ENCODE assay signal across 21 cellular contexts in genomic region chr14:99512571-99513182, GRCh38. TPM values are rescaled to one million over a fixed set of nuclear protein-coding genes. Genes with fewer than 3 reads are reported as not detected.
A peak's percentile ranks its signal among the peaks of the same experiment; 100 is the strongest.
DNase-seq lines count a peak whose midpoint lies in the region; ATAC-seq and TF ChIP-seq lines count a peak whose summit lies in the region.
"Had no signal": no experiment of that assay in that cellular context is flagged by ENCODE, and none has a peak within 500 bp of the region (broad histone marks: within the 10 kb centered on the region; RNA-seq: fewer than 3 reads in every experiment).

No MANE protein-coding gene starts in this region.

- H3K36me3 ChIP-seq in colonic mucosa: peaks cover 8% of the 10 kb centered on the region

- H3K9me3 ChIP-seq in colonic mucosa: no peaks in the 10 kb centered on the region
- H3K9me3 ChIP-seq: adrenal gland, gastrocnemius medialis, left lung had no signal

- H3K27ac Mint-ChIP-seq in activated CD4-positive, alpha-beta T cell treated with anti-CD3 and anti-CD28 coated beads for 36 hours: peak overlapping the region; percentile 29
- H3K27ac Mint-ChIP-seq in activated CD4-positive, alpha-beta T cell treated with anti-CD3 and anti-CD28 coated beads, Interleukin-2, amount 10 ng/mL, durations not matched to agents 24 days and 14 days: no peak overlapping the region
- peak overlapping the region; percentile 45 for H3K27ac Mint-ChIP-seq in progenitor cell of endocrine pancreas
- H3K27ac Mint-ChIP-seq: activated CD8-positive, alpha-beta T cell treated with anti-CD3 and anti-CD28 coated beads, Interleukin-2, amount 10 ng/mL, durations not matched to agents 7 days and 5 days; B cell; stimulated activated memory B cell treated with anti-CD40 and anti-IgM and Interleukin-4, amounts not matched to agents 10 μg/mL and 1 μg/mL and 100 μg/mL, for 72 hours had no signal

- H3K9me3 Mint-ChIP-seq in activated CD4-positive, alpha-beta T cell treated with anti-CD3 and anti-CD28 coated beads for 36 hours (ENCODE audit: low read depth): no peaks in the 10 kb centered on the region
- no peaks in the 10 kb centered on the region for H3K9me3 Mint-ChIP-seq in activated CD4-positive, alpha-beta T cell treated with anti-CD3 and anti-CD28 coated beads, Interleukin-2, amount 10 ng/mL, durations not matched to agents 24 days and 14 days
- H3K9me3 Mint-ChIP-seq in progenitor cell of endocrine pancreas (ENCODE audit: low read depth): no peaks in the 10 kb centered on the region
- H3K9me3 Mint-ChIP-seq: neural crest cell; stimulated activated memory B cell treated with anti-CD40 and anti-IgM and Interleukin-4, amounts not matched to agents 10 μg/mL and 1 μg/mL and 100 μg/mL, for 72 hours had no signal

- no peaks in the 10 kb centered on the region for H3K4me1 ChIP-seq in colonic mucosa
- H3K4me1 ChIP-seq: adrenal gland, left lung had no signal

- peaks cover 8% of the 10 kb centered on the region for H3K36me3 Mint-ChIP-seq in activated CD4-positive, alpha-beta T cell treated with anti-CD3 and anti-CD28 coated beads for 36 hours (ENCODE audit: low read depth)
- peaks cover 18% of the 10 kb centered on the region for H3K36me3 Mint-ChIP-seq in activated CD4-positive, alpha-beta T cell treated with anti-CD3 and anti-CD28 coated beads, Interleukin-2, amount 10 ng/mL, durations not matched to agents 24 days and 14 days (ENCODE audit: low read depth)
- H3K36me3 Mint-ChIP-seq in progenitor cell of endocrine pancreas (ENCODE audit: insufficient read depth): peaks cover 3% of the 10 kb centered on the region

- H3K9ac ChIP-seq in colonic mucosa (ENCODE audit: low read depth in 2 of 2, low read length in 2 of 2): no peak overlapping the region

- H3K4me3 Mint-ChIP-seq in activated CD4-positive, alpha-beta T cell treated with anti-CD3 and anti-CD28 coated beads for 36 hours: no peak overlapping the region
- H3K4me3 Mint-ChIP-seq in activated CD4-positive, alpha-beta T cell treated with anti-CD3 and anti-CD28 coated beads, Interleukin-2, amount 10 ng/mL, durations not matched to agents 24 days and 14 days: no peak overlapping the region
- H3K4me3 Mint-ChIP-seq in progenitor cell of endocrine pancreas (ENCODE audit: low read depth): no peak overlapping the region
- H3K4me3 Mint-ChIP-seq: activated CD8-positive, alpha-beta T cell treated with anti-CD3 and anti-CD28 coated beads, Interleukin-2, amount 10 ng/mL, durations not matched to agents 7 days and 5 days; B cell; stimulated activated memory B cell treated with anti-CD40 and anti-IgM and Interleukin-4, amounts not matched to agents 10 μg/mL and 1 μg/mL and 100 μg/mL, for 72 hours had no signal

- no peak for DNase-seq in activated CD4-positive, alpha-beta T cell treated with anti-CD3 and anti-CD28 coated beads for 36 hours
- DNase-seq in activated CD4-positive, alpha-beta T cell treated with anti-CD3 and anti-CD28 coated beads, Interleukin-2, amount 10 ng/mL, durations not matched to agents 24 days and 14 days: no peak
- peak; percentile 70 for DNase-seq in G401 (ENCODE audit: low spot score)
- peak; percentile 14 for DNase-seq in colonic mucosa
- DNase-seq in progenitor cell of endocrine pancreas (ENCODE audit: low spot score, unreplicated experiment): no peak
- DNase-seq in GM10266 (ENCODE audit: extremely low spot score): no peak
- no peak for DNase-seq in activated CD4-positive, alpha-beta T cell treated with anti-CD3 and anti-CD28 coated beads for 4 hours
- DNase-seq: activated CD8-positive, alpha-beta T cell treated with anti-CD3 and anti-CD28 coated beads, Interleukin-2, amount 10 ng/mL, durations not matched to agents 7 days and 5 days; COR-L47; erythroblast; gastrocnemius medialis; H7; NCI-H524 treated with DMSO at 0.1 percent for 48 hours; SHP77; trophoblast cell had no signal

- POLR2A ChIA-PET in activated CD4-positive, alpha-beta T cell treated with anti-CD3 and anti-CD28 coated beads for 36 hours (lab: Charles Lee): no interaction called here

- ATAC-seq in activated CD4-positive, alpha-beta T cell treated with anti-CD3 and anti-CD28 coated beads for 36 hours: no peak
- no peak for ATAC-seq in GM21576 (IDR thresholded peaks at IDR 0.05; ENCODE audit: unreplicated experiment)
- ATAC-seq: activated CD8-positive, alpha-beta T cell treated with anti-CD3 and anti-CD28 coated beads, Interleukin-2, amount 10 ng/mL, durations not matched to agents 7 days and 5 days; gastrocnemius medialis; left lung; stimulated activated memory B cell treated with anti-CD40 and anti-IgM and Interleukin-4, amounts not matched to agents 10 μg/mL and 1 μg/mL and 100 μg/mL, for 72 hours had no signal

- intact Hi-C loops in activated CD4-positive, alpha-beta T cell treated with anti-CD3 and anti-CD28 coated beads for 36 hours (cut with DNase I, micrococcal nuclease): no loop called here
- intact Hi-C loops in activated CD4-positive, alpha-beta T cell treated with anti-CD3 and anti-CD28 coated beads, Interleukin-2, amount 10 ng/mL, durations not matched to agents 24 days and 14 days (cut with micrococcal nuclease): no loop called here
- intact Hi-C loops in colonic mucosa (cut with DNase I): loop anchor here (10.0 kb wide), 1 partner anchor 372 kb away; no protein-coding TSS in a partner anchor

- no peak for TF ChIP-seq CTCF in colonic mucosa (IDR thresholded peaks at IDR 0.05)
- no peak for TF ChIP-seq CTCF in progenitor cell of endocrine pancreas (IDR thresholded peaks at IDR 0.05; ENCODE audit: unreplicated experiment)
- TF ChIP-seq CTCF in GM10266 (IDR thresholded peaks at IDR 0.05; ENCODE audit: control insufficient read depth, insufficient read depth, low read depth, missing control alignments): no peak

- H3K4me1 Mint-ChIP-seq in activated CD4-positive, alpha-beta T cell treated with anti-CD3 and anti-CD28 coated beads for 36 hours: no peaks in the 10 kb centered on the region
- H3K4me1 Mint-ChIP-seq in activated CD4-positive, alpha-beta T cell treated with anti-CD3 and anti-CD28 coated beads, Interleukin-2, amount 10 ng/mL, durations not matched to agents 24 days and 14 days: no peaks in the 10 kb centered on the region
- H3K4me1 Mint-ChIP-seq in progenitor cell of endocrine pancreas (ENCODE audit: low read depth): peaks cover 4% of the 10 kb centered on the region
- H3K4me1 Mint-ChIP-seq: B cell had no signal

- no peaks in the 10 kb centered on the region for H3K27me3 ChIP-seq in colonic mucosa
- H3K27me3 ChIP-seq: adrenal gland, gastrocnemius medialis, left lung had no signal

- CTCF ChIA-PET in activated CD4-positive, alpha-beta T cell treated with anti-CD3 and anti-CD28 coated beads for 36 hours (lab: Charles Lee): no interaction called here

- H3K27ac ChIP-seq in colonic mucosa: no peak overlapping the region
- H3K27ac ChIP-seq: gastrocnemius medialis, left lung had no signal

- in situ Hi-C loops in G401 (cut with HindIII; ENCODE audit: low sequenced_read_pairs): no loop called here

- H3K27me3 Mint-ChIP-seq in activated CD4-positive, alpha-beta T cell treated with anti-CD3 and anti-CD28 coated beads for 36 hours: no peaks in the 10 kb centered on the region
- H3K27me3 Mint-ChIP-seq in activated CD4-positive, alpha-beta T cell treated with anti-CD3 and anti-CD28 coated beads, Interleukin-2, amount 10 ng/mL, durations not matched to agents 24 days and 14 days: no peaks in the 10 kb centered on the region
- no peaks in the 10 kb centered on the region for H3K27me3 Mint-ChIP-seq in progenitor cell of endocrine pancreas
- H3K27me3 Mint-ChIP-seq: B cell; stimulated activated memory B cell treated with anti-CD40 and anti-IgM and Interleukin-4, amounts not matched to agents 10 μg/mL and 1 μg/mL and 100 μg/mL, for 72 hours had no signal

- H3K4me3 ChIP-seq in colonic mucosa: no peak overlapping the region
- H3K4me3 ChIP-seq: adrenal gland, gastrocnemius medialis, left lung had no signal

RNA-seq across cellular contexts. Expression of gene CCNK, which starts 31.5 kb away (rescaled TPM):
- 10 to 100 TPM; 93.7 to 96.2 TPM for total RNA-seq in activated CD4-positive, alpha-beta T cell treated with anti-CD3 and anti-CD28 coated beads for 36 hours
- 79.5 and 83.6 TPM in 2 replicates for total RNA-seq in activated CD4-positive, alpha-beta T cell treated with anti-CD3 and anti-CD28 coated beads, Interleukin-2, amount 10 ng/mL, durations not matched to agents 24 days and 14 days
- total RNA-seq in G401 (2014; rRNA removed; shearing (Covaris generic)): 5.9 and 16.7 TPM in 2 replicates
- total RNA-seq in colonic mucosa (10 to 100 TPM; 65.8 to 67.7 TPM), progenitor cell of endocrine pancreas (64.1 and 64.8 TPM in 2 replicates)

RNA-seq across cellular contexts. Expression of gene SETD3, which starts 32.0 kb away (rescaled TPM):
- total RNA-seq in activated CD4-positive, alpha-beta T cell treated with anti-CD3 and anti-CD28 coated beads for 36 hours: 10 to 100 TPM; 51.5 to 62.3 TPM
- total RNA-seq in activated CD4-positive, alpha-beta T cell treated with anti-CD3 and anti-CD28 coated beads, Interleukin-2, amount 10 ng/mL, durations not matched to agents 24 days and 14 days: 57.9 and 59.0 TPM in 2 replicates
- total RNA-seq in G401 (2014; rRNA removed; shearing (Covaris generic)): 43.7 and 54.9 TPM in 2 replicates
- total RNA-seq in colonic mucosa (10 to 100 TPM; 60.0 to 69.4 TPM), progenitor cell of endocrine pancreas (46.0 and 51.7 TPM in 2 replicates)

Comparison
In these comparisons a context has a peak if more than half of its experiments do, and no peak if none do; other contexts are left out.
1. DNase-seq: peak in G401 (single experiment) and colonic mucosa (single experiment); none in activated CD4-positive, alpha-beta T cell treated with anti-CD3 and anti-CD28 coated beads for 36 hours (single experiment), activated CD4-positive, alpha-beta T cell treated with anti-CD3 and anti-CD28 coated beads, Interleukin-2, amount 10 ng/mL, durations not matched to agents 24 days and 14 days (single experiment), progenitor cell of endocrine pancreas (single experiment), GM10266 (single experiment) and activated CD4-positive, alpha-beta T cell treated with anti-CD3 and anti-CD28 coated beads for 4 hours (0 of 2).